23 cellular contexts compared by ENCODE assay signal in genomic region chr19:28208745-28209144, GRCh38.
DNase-seq lines count a peak whose midpoint lies in the region; ATAC-seq and TF ChIP-seq lines count a peak whose summit lies in the region.
"Had no signal": no experiment of that assay in that cellular context is flagged by ENCODE, and none has a peak within 500 bp of the region (broad histone marks: within the 10 kb centered on the region; RNA-seq: fewer than 3 reads in every experiment).

No MANE protein-coding gene starts in this region.

- H3K9me3 ChIP-seq in SJCRH30 (replicated peaks) (peaks cover 3% of the 10 kb centered on the region; the same call in 1 of the 2 replicates), vagina (no peaks in the 10 kb centered on the region)
- H3K9me3 ChIP-seq: gastrocnemius medialis, ovary had no signal

- H3K4me1 ChIP-seq in SJCRH30 = no peaks in the 10 kb centered on the region; the same call in 1 of the 2 replicates
- no peaks in the 10 kb centered on the region for H3K4me1 ChIP-seq in vagina
- H3K4me1 ChIP-seq: gastrocnemius medialis had no signal

- H3K4me3 ChIP-seq in SJCRH30 (no peak overlapping the region), vagina (no peak overlapping the region)
- H3K4me3 ChIP-seq: gastrocnemius medialis, lung, ovary had no signal

- no peak for TF ChIP-seq POLR2A in vagina (IDR thresholded peaks at IDR 0.05)

- ATAC-seq in SK-N-SH treated with all-trans-retinoic acid at 6 μM for 48 hours = no peak
- ATAC-seq: gastrocnemius medialis; Panc1; stimulated activated memory B cell treated with anti-CD40 and anti-IgM and Interleukin-4, amounts not matched to agents 10 μg/mL and 1 μg/mL and 100 μg/mL, for 72 hours had no signal

- H3K27me3 ChIP-seq in SJCRH30 = no peaks in the 10 kb centered on the region
- no peaks in the 10 kb centered on the region for H3K27me3 ChIP-seq in vagina
- H3K27me3 ChIP-seq: gastrocnemius medialis, ovary had no signal

- no peak for TF ChIP-seq CTCF in vagina (IDR thresholded peaks at IDR 0.05)

- H3K27ac ChIP-seq in SJCRH30 = no peak overlapping the region
- no peak overlapping the region for H3K27ac ChIP-seq in vagina
- H3K27ac ChIP-seq: gastrocnemius medialis, ovary had no signal

- H3K36me3 ChIP-seq in SJCRH30 = no peaks in the 10 kb centered on the region
- H3K36me3 ChIP-seq in vagina = no peaks in the 10 kb centered on the region
- H3K36me3 ChIP-seq: gastrocnemius medialis, ovary had no signal

- peak; percentile 27 for DNase-seq in A172 (ENCODE audit: low spot score)
- DNase-seq in HK-2 (ENCODE audit: unreplicated experiment) = peak; percentile 10
- peak; percentile 24 to 31 for DNase-seq in SJCRH30
- DNase-seq in islet precursor cell = peak; percentile 37
- no peak for DNase-seq in DMS153 treated with DMSO at 0.1 percent for 48 hours (lab: John Stamatoyannopoulos, UW; ENCODE audit: unreplicated experiment)
- no peak for DNase-seq in NCI-H526 treated with DMSO at 0.1 percent for 48 hours (lab: John Stamatoyannopoulos, UW)
- DNase-seq in vagina (ENCODE audit: extremely low spot score in 2 of 2) = no peak
- DNase-seq: activated CD4-positive, alpha-beta T cell treated with anti-CD3 and anti-CD28 coated beads, Interleukin-2, amount 10 ng/mL, durations not matched to agents 7 days and 5 days; activated effector memory CD4-positive, alpha-beta T cell treated with anti-CD3 and anti-CD28 coated beads, Interleukin-2, amount 50 U/mL, for 16 hours; activated T-cell treated with anti-CD3 and anti-CD28 coated beads, Interleukin-2, amount 50 U/mL, for 24 hours; AML-193; CD4-positive, alpha-beta memory T cell; EL; gastrocnemius medialis; NCI-H2081; NCI-H2227 treated with DMSO at 0.1 percent for 48 hours; NCI-H526; ovary; SIG-M5 had no signal

- intact Hi-C loops in vagina (cut with DNase I) = no loop called here

TF ChIP-seq in SK-N-SH treated with all-trans-retinoic acid at 6 μM for 48 hours, 23 proteins besides CTCF, POLR2A, EP300 and RAD21:
- TF ChIP-seq TCF4 (CRISPR knock-in tag; IDR thresholded peaks at IDR 0.05; ENCODE audit: borderline replicate concordance) = no peak
- TF ChIP-seq ZNF70 (CRISPR knock-in tag; IDR thresholded peaks at IDR 0.05) = no peak
- TF ChIP-seq ZC3H10 (CRISPR knock-in tag; IDR thresholded peaks at IDR 0.05) = no peak
- no peak for TF ChIP-seq ZFP30 (CRISPR knock-in tag; IDR thresholded peaks at IDR 0.05)
- no peak for TF ChIP-seq ESRRG (CRISPR knock-in tag; IDR thresholded peaks at IDR 0.05)
- TF ChIP-seq PATZ1 (CRISPR knock-in tag; IDR thresholded peaks at IDR 0.05; ENCODE audit: borderline replicate concordance) = no peak
- TF ChIP-seq, protein P1, sequence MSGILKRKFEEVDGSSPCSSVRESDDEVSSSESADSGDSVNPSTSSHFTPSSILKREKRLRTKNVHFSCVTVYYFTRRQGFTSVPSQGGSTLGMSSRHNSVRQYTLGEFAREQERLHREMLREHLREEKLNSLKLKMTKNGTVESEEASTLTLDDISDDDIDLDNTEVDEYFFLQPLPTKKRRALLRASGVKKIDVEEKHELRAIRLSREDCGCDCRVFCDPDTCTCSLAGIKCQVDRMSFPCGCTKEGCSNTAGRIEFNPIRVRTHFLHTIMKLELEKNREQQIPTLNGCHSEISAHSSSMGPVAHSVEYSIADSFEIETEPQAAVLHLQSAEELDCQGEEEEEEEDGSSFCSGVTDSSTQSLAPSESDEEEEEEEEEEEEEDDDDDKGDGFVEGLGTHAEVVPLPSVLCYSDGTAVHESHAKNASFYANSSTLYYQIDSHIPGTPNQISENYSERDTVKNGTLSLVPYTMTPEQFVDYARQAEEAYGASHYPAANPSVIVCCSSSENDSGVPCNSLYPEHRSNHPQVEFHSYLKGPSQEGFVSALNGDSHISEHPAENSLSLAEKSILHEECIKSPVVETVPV (CRISPR knock-in tag; IDR thresholded peaks at IDR 0.05) = no peak
- no peak for TF ChIP-seq BACH2 (CRISPR knock-in tag; IDR thresholded peaks at IDR 0.05; ENCODE audit: borderline replicate concordance)
- TF ChIP-seq ZNF565 (CRISPR knock-in tag; conservative IDR thresholded peaks at IDR 0.05; ENCODE audit: low read depth) = no peak
- TF ChIP-seq TOX (CRISPR knock-in tag; IDR thresholded peaks at IDR 0.05; ENCODE audit: borderline replicate concordance) = no peak

Comparison
In these comparisons a context has a peak if more than half of its experiments do, and no peak if none do; other contexts are left out.
1. DNase-seq: peak in A172 (single experiment), HK-2 (single experiment), SJCRH30 (2 of 2) and islet precursor cell (single experiment); none in DMS153 treated with DMSO at 0.1 percent for 48 hours (single experiment), NCI-H526 treated with DMSO at 0.1 percent for 48 hours (single experiment) and vagina (0 of 2).